10 cellular contexts compared by ENCODE assay signal in the genomic region with DNA sequence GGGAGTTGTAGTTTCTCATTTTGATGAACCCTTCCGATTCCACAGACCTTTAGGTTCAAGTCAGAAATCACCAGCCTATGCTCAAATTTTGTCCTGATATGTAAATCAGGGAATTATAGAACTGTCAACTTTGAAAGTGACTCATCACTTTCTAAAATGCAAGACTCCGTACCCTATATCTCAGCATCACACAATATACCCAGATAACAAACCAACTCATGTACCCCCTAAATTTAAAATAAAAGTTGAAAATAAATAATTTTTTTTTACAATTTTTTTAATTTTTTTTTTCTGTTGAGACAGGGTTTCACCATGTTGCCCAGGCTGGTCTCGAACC. TPM values are rescaled to one million over a fixed set of nuclear protein-coding genes. Genes with fewer than 3 reads are reported as not detected.
DNase-seq lines count a peak whose midpoint lies in the region; ATAC-seq and TF ChIP-seq lines count a peak whose summit lies in the region.
"Had no signal": no experiment of that assay in that cellular context is flagged by ENCODE, and none has a peak within 500 bp of the region (broad histone marks: within the 10 kb centered on the region; RNA-seq: fewer than 3 reads in every experiment).

No MANE protein-coding gene starts in this region.

- TF ChIP-seq EP300 in esophagus muscularis mucosa (IDR thresholded peaks at IDR 0.05): no peak

- H3K4me3 Mint-ChIP-seq in activated CD4-positive, alpha-beta T cell treated with anti-CD3 and anti-CD28 coated beads, Interleukin-2, amount 10 ng/mL, durations not matched to agents 7 days and 5 days: peak overlapping the region; percentile 82

- peak overlapping the region; percentile 93 for H3K27ac Mint-ChIP-seq in activated CD4-positive, alpha-beta T cell treated with anti-CD3 and anti-CD28 coated beads, Interleukin-2, amount 10 ng/mL, durations not matched to agents 7 days and 5 days

- CTCF ChIA-PET in activated CD4-positive, alpha-beta T cell treated with anti-CD3 and anti-CD28 coated beads, Interleukin-2, amount 10 ng/mL, durations not matched to agents 7 days and 5 days (lab: Charles Lee): no interaction called here
- CTCF ChIA-PET in Panc1 (lab: Charles Lee): no interaction called here

- TF ChIP-seq CTCF in Panc1 (IDR thresholded peaks at IDR 0.05) (no peak), esophagus muscularis mucosa (IDR thresholded peaks at IDR 0.05) (no peak), esophagus squamous epithelium (IDR thresholded peaks at IDR 0.05) (no peak)

- no peaks in the 10 kb centered on the region for H3K27me3 Mint-ChIP-seq in activated CD4-positive, alpha-beta T cell treated with anti-CD3 and anti-CD28 coated beads, Interleukin-2, amount 10 ng/mL, durations not matched to agents 7 days and 5 days

- H3K4me1 ChIP-seq in Panc1 (ENCODE audit: control insufficient read depth, insufficient read depth, low read length): peaks cover 12% of the 10 kb centered on the region; the same call in 1 of the 2 replicates
- H3K4me1 ChIP-seq in esophagus muscularis mucosa: peaks cover 9 to 14% (median 11%) of the 10 kb centered on the region in 4 donors
- H3K4me1 ChIP-seq in skeletal muscle satellite cell (ENCODE audit: control insufficient read depth, insufficient read depth, low read length): peaks cover 7% of the 10 kb centered on the region
- peaks cover 2% of the 10 kb centered on the region for H3K4me1 ChIP-seq in right cardiac atrium (ENCODE audit: control insufficient read depth, insufficient read depth, low read length)
- peaks cover 5 to 15% (median 7%) of the 10 kb centered on the region in 3 donors for H3K4me1 ChIP-seq in esophagus squamous epithelium

- H3K9me3 Mint-ChIP-seq in activated CD4-positive, alpha-beta T cell treated with anti-CD3 and anti-CD28 coated beads, Interleukin-2, amount 10 ng/mL, durations not matched to agents 7 days and 5 days: no peaks in the 10 kb centered on the region

- H3K27ac ChIP-seq in Panc1 (ENCODE audit: low read length): peak overlapping the region; percentile 58; the same call in 1 of the 2 replicates
- H3K27ac ChIP-seq in esophagus muscularis mucosa (replicated peaks in 1 of 4): peak overlapping the region in 1 of 4 donors; percentile 98
- H3K27ac ChIP-seq in right cardiac atrium (ENCODE audit: low read length): no peak overlapping the region
- no peak overlapping the region for H3K27ac ChIP-seq in esophagus squamous epithelium

- 61% methylated on average over 3 of the region's 3 CpGs for WGBS in esophagus muscularis mucosa
- WGBS in right cardiac atrium: 59% methylated on average over 3 of the region's 3 CpGs
- 60 to 63% methylated on average over 3 of the region's 3 CpGs for WGBS in esophagus squamous epithelium, 2 donors

- H3K36me3 Mint-ChIP-seq in activated CD4-positive, alpha-beta T cell treated with anti-CD3 and anti-CD28 coated beads, Interleukin-2, amount 10 ng/mL, durations not matched to agents 7 days and 5 days (ENCODE audit: low read depth): peaks cover 5% of the 10 kb centered on the region

- BruUV-seq in Panc1 (replicated peaks; lab: Mats Ljungman, UMichigan): no TSS peak

- in situ Hi-C loops in Panc1 (cut with HindIII; ENCODE audit: low pct_unique_long_range_greater_than_20kb, low sequenced_read_pairs): no loop called here

- peaks cover 22% of the 10 kb centered on the region for H3K4me1 Mint-ChIP-seq in activated CD4-positive, alpha-beta T cell treated with anti-CD3 and anti-CD28 coated beads, Interleukin-2, amount 10 ng/mL, durations not matched to agents 7 days and 5 days

- POLR2A ChIA-PET in activated CD4-positive, alpha-beta T cell treated with anti-CD3 and anti-CD28 coated beads, Interleukin-2, amount 10 ng/mL, durations not matched to agents 7 days and 5 days (lab: Charles Lee): no interaction called here
- POLR2A ChIA-PET in Panc1 (lab: Charles Lee): interaction anchor here (0.6 kb wide), 1 partner anchor 47 kb away, joined by 3 read pairs; no protein-coding TSS in a partner anchor

- no peaks in the 10 kb centered on the region for H3K9me3 ChIP-seq in Panc1 (ENCODE audit: control insufficient read depth, insufficient read depth, low read depth, low read length)
- H3K9me3 ChIP-seq in esophagus muscularis mucosa: no peaks in the 10 kb centered on the region
- no peaks in the 10 kb centered on the region for H3K9me3 ChIP-seq in skeletal muscle satellite cell (replicated peaks; ENCODE audit: low read length)
- H3K9me3 ChIP-seq in right cardiac atrium (ENCODE audit: control insufficient read depth, low read length): no peaks in the 10 kb centered on the region
- H3K9me3 ChIP-seq in esophagus squamous epithelium: no peaks in the 10 kb centered on the region
- H3K9me3 ChIP-seq: ascending aorta, sigmoid colon had no signal

- H3K36me3 ChIP-seq in Panc1 (ENCODE audit: control insufficient read depth, insufficient read depth, low read length): peaks cover 7% of the 10 kb centered on the region; the same call in 1 of the 2 replicates
- peaks cover 0 to 4% (median 2%) of the 10 kb centered on the region in 4 donors for H3K36me3 ChIP-seq in esophagus muscularis mucosa
- H3K36me3 ChIP-seq in skeletal muscle satellite cell (ENCODE audit: insufficient read depth, low read length): no peaks in the 10 kb centered on the region
- peaks cover 0 to 6% (median 0%) of the 10 kb centered on the region in 3 donors for H3K36me3 ChIP-seq in esophagus squamous epithelium
- H3K36me3 ChIP-seq: ascending aorta had no signal

- no peak for DNase-seq in activated CD4-positive, alpha-beta T cell treated with anti-CD3 and anti-CD28 coated beads, Interleukin-2, amount 10 ng/mL, durations not matched to agents 7 days and 5 days
- DNase-seq in activated CD4-positive, alpha-beta T cell treated with anti-CD3 and anti-CD28 coated beads for 48 hours: no peak
- DNase-seq in Panc1 (ENCODE audit: low read depth, low spot score) (no peak), esophagus muscularis mucosa (ENCODE audit: extremely low spot score) (no peak), right cardiac atrium (no peak), esophagus squamous epithelium (lab: John Stamatoyannopoulos, UW) (no peak)
- DNase-seq in NK-92 treated with Interleukin-12 subunit alpha and Interleukin-12 subunit beta, amount 100 ng/mL, for 24 hours (lab: John Stamatoyannopoulos, UW): no peak

- H3K27me3 ChIP-seq in Panc1 (ENCODE audit: control insufficient read depth, insufficient read depth, low read length): no peaks in the 10 kb centered on the region
- no peaks in the 10 kb centered on the region for H3K27me3 ChIP-seq in esophagus muscularis mucosa
- no peaks in the 10 kb centered on the region for H3K27me3 ChIP-seq in skeletal muscle satellite cell (ENCODE audit: control insufficient read depth, insufficient read depth, low read length)
- H3K27me3 ChIP-seq in right cardiac atrium (ENCODE audit: control insufficient read depth, insufficient read depth): no peaks in the 10 kb centered on the region
- no peaks in the 10 kb centered on the region for H3K27me3 ChIP-seq in esophagus squamous epithelium
- H3K27me3 ChIP-seq: ascending aorta, sigmoid colon had no signal

- ATAC-seq in Panc1 (no peak), right cardiac atrium (no peak)

- H3K4me2 ChIP-seq in skeletal muscle satellite cell (ENCODE audit: low read length): peak overlapping the region; percentile 72

- H3K4me3 ChIP-seq in Panc1 (ENCODE audit: low read depth in 2 of 2, low read length in 2 of 2) (peak overlapping the region in 1 of 2 experiments; percentile 24; a peak in 2 of 4 replicates), esophagus muscularis mucosa (peak overlapping the region in 3 of 4 donors; percentile 97 to 98 (median 97)), skeletal muscle satellite cell (ENCODE audit: low read length) (no peak overlapping the region), right cardiac atrium (ENCODE audit: low read length) (no peak overlapping the region), esophagus squamous epithelium (peak overlapping the region in 2 of 4 donors; percentile 96 to 97)

- no peak overlapping the region for H3K9ac ChIP-seq in skeletal muscle satellite cell (ENCODE audit: low read depth, low read length)

- intact Hi-C loops in Panc1 (cut with micrococcal nuclease; ENCODE audit: unreplicated experiment): no loop called here
- intact Hi-C loops in esophagus muscularis mucosa (cut with DNase I): loop anchor here (5.0 kb wide), 1 partner anchor 39 kb away; a partner anchor contains a TSS
- intact Hi-C loops in right cardiac atrium (cut with DNase I): loop anchor here in 1 of 4 donors (5.0 kb wide), 1 partner anchor 39 kb away; a partner anchor contains a TSS
- intact Hi-C loops in esophagus squamous epithelium (cut with DNase I): no loop called here

- TF ChIP-seq POLR2A in esophagus muscularis mucosa (IDR thresholded peaks at IDR 0.05; ENCODE audit: low read depth) (no peak), esophagus squamous epithelium (IDR thresholded peaks at IDR 0.05) (no peak)

RNA-seq across cellular contexts. Expression of a gene that starts 0.4 kb away (rescaled TPM):
- total RNA-seq in activated CD4-positive, alpha-beta T cell treated with anti-CD3 and anti-CD28 coated beads, Interleukin-2, amount 10 ng/mL, durations not matched to agents 7 days and 5 days: 10 to 100 TPM; 56.6 to 58.5 TPM
- total RNA-seq in Panc1 (2021; ENCODE audit: unreplicated experiment): 28.9 TPM
- polyA plus RNA-seq in Panc1 (2012; ENCODE audit: insufficient read length): 9.9 TPM
- 1 to 10 TPM; 3.5 to 5.4 (median 4.6) TPM for total RNA-seq in esophagus muscularis mucosa
- 4.4 and 5.6 TPM in 2 replicates for total RNA-seq in skeletal muscle satellite cell (2012; rRNA removed)
- 1 to 10 TPM; 3.6 to 6.3 (median 5.3) TPM for total RNA-seq in right cardiac atrium
- 2.4 TPM for polyA plus RNA-seq in right cardiac atrium
- 10 to 100 TPM in 1 of 4 donors, 1 to 10 TPM in 3; 3.7 to 15.4 (median 7.5) TPM for total RNA-seq in esophagus squamous epithelium

RNA-seq across cellular contexts. Expression of a gene that starts 26.2 kb away (rescaled TPM):
- total RNA-seq in activated CD4-positive, alpha-beta T cell treated with anti-CD3 and anti-CD28 coated beads, Interleukin-2, amount 10 ng/mL, durations not matched to agents 7 days and 5 days: 1 to 10 TPM; 5.8 to 6.2 TPM
- total RNA-seq in Panc1 (2021; ENCODE audit: unreplicated experiment) (5.3 TPM), esophagus muscularis mucosa (10 to 100 TPM in 1 of 4 donors, 1 to 10 TPM in 3; 6.1 to 10.3 (median 9.0) TPM), right cardiac atrium (1 to 10 TPM; 1.6 to 6.6 (median 6.1) TPM), esophagus squamous epithelium (1 to 10 TPM; 1.7 to 6.1 (median 3.9) TPM)
- polyA plus RNA-seq in Panc1 (2012; ENCODE audit: insufficient read length): 7.4 TPM
- 0.51 and 1.7 TPM in 2 replicates for total RNA-seq in skeletal muscle satellite cell (2012; rRNA removed)
- 2.7 TPM for polyA plus RNA-seq in right cardiac atrium

RNA-seq across cellular contexts. Expression of a gene that starts 41.7 kb away (rescaled TPM):
- 10 to 100 TPM in 1 of 2 experiments, 1 to 10 TPM in 1; 9.0 to 10.7 TPM for total RNA-seq in activated CD4-positive, alpha-beta T cell treated with anti-CD3 and anti-CD28 coated beads, Interleukin-2, amount 10 ng/mL, durations not matched to agents 7 days and 5 days
- total RNA-seq in Panc1 (2021; ENCODE audit: unreplicated experiment): 16.7 TPM
- 16.9 TPM for polyA plus RNA-seq in Panc1 (2012; ENCODE audit: insufficient read length)
- 10 to 100 TPM; 18.7 to 27.8 (median 19.6) TPM for total RNA-seq in esophagus muscularis mucosa
- 3.8 and 4.2 TPM in 2 replicates for total RNA-seq in skeletal muscle satellite cell (2012; rRNA removed)
- 1 to 10 TPM; 5.0 to 7.6 (median 7.5) TPM for total RNA-seq in right cardiac atrium
- polyA plus RNA-seq in right cardiac atrium: 3.4 TPM
- 10 to 100 TPM; 16.6 to 29.4 (median 20.3) TPM for total RNA-seq in esophagus squamous epithelium

Comparison
In these comparisons a context has a peak if more than half of its experiments do, and no peak if none do; other contexts are left out.
1. H3K4me3 ChIP-seq: peak in esophagus muscularis mucosa (3 of 4); none in skeletal muscle satellite cell (single experiment) and right cardiac atrium (single experiment).